Comparison of ENCODE assay signal across 16 cellular contexts in genomic region chr2:105870062-105870461, GRCh38.
DNase-seq lines count a peak whose midpoint lies in the region; ATAC-seq and TF ChIP-seq lines count a peak whose summit lies in the region.
"Had no signal": no experiment of that assay in that cellular context is flagged by ENCODE, and none has a peak within 500 bp of the region (broad histone marks: within the 10 kb centered on the region; RNA-seq: fewer than 3 reads in every experiment).

No MANE protein-coding gene starts in this region.

- CTCF ChIA-PET in CD4-positive, alpha-beta T cell (lab: Charles Lee): no interaction called here
- CTCF ChIA-PET in Caco-2 (lab: Charles Lee): no interaction called here
- CTCF ChIA-PET in CD4-positive, alpha-beta memory T cell (lab: Charles Lee; ENCODE audit: partially characterized antibody): interaction anchor here (1.3 kb wide), 1 partner anchor 12 kb away, joined by 4 read pairs; no protein-coding TSS in a partner anchor

- H3K27me3 ChIP-seq in CD4-positive, alpha-beta T cell (ENCODE audit: control insufficient read depth, insufficient read depth, low read length): no peaks in the 10 kb centered on the region
- H3K27me3 ChIP-seq in Caco-2 (replicated peaks; ENCODE audit: control insufficient read depth, insufficient read depth, low read length) (no peaks in the 10 kb centered on the region), Karpas-422 (ENCODE audit: low read length) (no peaks in the 10 kb centered on the region)
- no peaks in the 10 kb centered on the region for H3K27me3 ChIP-seq in CD4-positive, alpha-beta memory T cell (ENCODE audit: insufficient read depth, low read length)

- H3K79me2 ChIP-seq in Karpas-422 (ENCODE audit: low read length): no peaks in the 10 kb centered on the region

- DNase-seq in CD4-positive, alpha-beta T cell: no peak
- DNase-seq in Caco-2 (no peak), neural crest cell (ENCODE audit: low read depth, low spot score) (no peak), Karpas-422 (no peak), GM03348 (ENCODE audit: low spot score) (no peak)
- no peak for DNase-seq in central memory CD8-positive, alpha-beta T cell (ENCODE audit: low spot score in 2 of 2)
- DNase-seq in CD4-positive, alpha-beta memory T cell: no peak
- DNase-seq: KBM-7; NCI-H1092; NCI-H1694; NCI-H345; NK-92 treated with Interleukin-12 subunit alpha and Interleukin-12 subunit beta, amount 100 ng/mL, for 24 hours; OCI-M1 had no signal

- H4K20me1 ChIP-seq in Karpas-422 (ENCODE audit: insufficient read depth, low read depth, low read length): no peaks in the 10 kb centered on the region

- no TSS peak for BruUV-seq in Caco-2 (replicated peaks; lab: Mats Ljungman, UMichigan)

- H3K4me1 ChIP-seq in Caco-2 (peaks cover 26% of the 10 kb centered on the region), Karpas-422 (ENCODE audit: low read length) (no peaks in the 10 kb centered on the region; the same call in 1 of the 2 replicates)
- peaks cover 97% of the 10 kb centered on the region for H3K4me1 ChIP-seq in CD4-positive, alpha-beta memory T cell (ENCODE audit: insufficient read depth, low read length)

- H3K9me3 Mint-ChIP-seq in CD4-positive, alpha-beta T cell: no peaks in the 10 kb centered on the region
- H3K9me3 Mint-ChIP-seq in Caco-2 (ENCODE audit: unreplicated experiment) (no peaks in the 10 kb centered on the region), neural crest cell (no peaks in the 10 kb centered on the region)
- no peaks in the 10 kb centered on the region for H3K9me3 Mint-ChIP-seq in central memory CD8-positive, alpha-beta T cell
- no peaks in the 10 kb centered on the region for H3K9me3 Mint-ChIP-seq in CD4-positive, alpha-beta memory T cell

- H3K4me3 ChIP-seq in Caco-2 (ENCODE audit: low read depth, low read length) (no peak overlapping the region), Karpas-422 (ENCODE audit: low read length) (no peak overlapping the region)
- H3K4me3 ChIP-seq in CD4-positive, alpha-beta memory T cell (ENCODE audit: low read length in 2 of 2): no peak overlapping the region

- H3K9me2 ChIP-seq in Karpas-422 (replicated peaks; ENCODE audit: insufficient read depth, low read length): no peaks in the 10 kb centered on the region

- peaks cover 95% of the 10 kb centered on the region for H3K4me1 Mint-ChIP-seq in CD4-positive, alpha-beta T cell (ENCODE audit: low read depth)
- H3K4me1 Mint-ChIP-seq in Caco-2 (ENCODE audit: low read depth, unreplicated experiment) (peaks cover 34% of the 10 kb centered on the region), neural crest cell (peaks cover 34% of the 10 kb centered on the region)
- H3K4me1 Mint-ChIP-seq in central memory CD8-positive, alpha-beta T cell: peaks cover 62% of the 10 kb centered on the region
- peaks cover 69 to 98% (median 84%) of the 10 kb centered on the region in 4 donors for H3K4me1 Mint-ChIP-seq in CD4-positive, alpha-beta memory T cell

- no peaks in the 10 kb centered on the region for H3K27me3 Mint-ChIP-seq in CD4-positive, alpha-beta T cell
- H3K27me3 Mint-ChIP-seq in Caco-2 (ENCODE audit: insufficient read depth, unreplicated experiment): no peaks in the 10 kb centered on the region
- no peaks in the 10 kb centered on the region for H3K27me3 Mint-ChIP-seq in central memory CD8-positive, alpha-beta T cell
- no peaks in the 10 kb centered on the region for H3K27me3 Mint-ChIP-seq in neural crest cell (ENCODE audit: low read depth)
- no peaks in the 10 kb centered on the region for H3K27me3 Mint-ChIP-seq in CD4-positive, alpha-beta memory T cell
- H3K27me3 Mint-ChIP-seq: B cell had no signal

- H3K36me3 Mint-ChIP-seq in CD4-positive, alpha-beta T cell (ENCODE audit: low read depth): peaks cover 67% of the 10 kb centered on the region
- peaks cover 74% of the 10 kb centered on the region for H3K36me3 Mint-ChIP-seq in Caco-2 (ENCODE audit: insufficient read depth, unreplicated experiment)
- H3K36me3 Mint-ChIP-seq in central memory CD8-positive, alpha-beta T cell (ENCODE audit: insufficient read depth): peaks cover 13% of the 10 kb centered on the region
- H3K36me3 Mint-ChIP-seq in neural crest cell (ENCODE audit: low read depth): peaks cover 5% of the 10 kb centered on the region
- H3K36me3 Mint-ChIP-seq in CD4-positive, alpha-beta memory T cell: peaks cover 31 to 56% of the 10 kb centered on the region in 2 donors

- H3K9me3 ChIP-seq in CD4-positive, alpha-beta T cell (ENCODE audit: control insufficient read depth, low read length): no peaks in the 10 kb centered on the region
- no peaks in the 10 kb centered on the region for H3K9me3 ChIP-seq in Caco-2
- H3K9me3 ChIP-seq in CD4-positive, alpha-beta memory T cell (ENCODE audit: control insufficient read depth in 1 of 2, low read length in 2 of 2): no peaks in the 10 kb centered on the region
- H3K9me3 ChIP-seq in Karpas-422 (ENCODE audit: low read length): no peaks in the 10 kb centered on the region

- H3K27ac Mint-ChIP-seq in CD4-positive, alpha-beta T cell: peak overlapping the region; percentile 88
- H3K27ac Mint-ChIP-seq in Caco-2 (ENCODE audit: unreplicated experiment) (peak overlapping the region; percentile 16), neural crest cell (ENCODE audit: unreplicated experiment) (peak overlapping the region; percentile 50)
- peak overlapping the region; percentile 75 for H3K27ac Mint-ChIP-seq in central memory CD8-positive, alpha-beta T cell (ENCODE audit: low read depth)
- peak overlapping the region in 3 of 7 donors; percentile 42 to 94 (median 66) for H3K27ac Mint-ChIP-seq in CD4-positive, alpha-beta memory T cell
- H3K27ac Mint-ChIP-seq: B cell had no signal

- H3K27ac ChIP-seq in CD4-positive, alpha-beta T cell (ENCODE audit: low read depth, low read length): no peak overlapping the region
- H3K27ac ChIP-seq in CD4-positive, alpha-beta memory T cell (ENCODE audit: low read depth, low read length): no peak overlapping the region
- H3K27ac ChIP-seq in Karpas-422 (ENCODE audit: low read length): no peak overlapping the region
- H3K27ac ChIP-seq: RWPE1 had no signal

- no peak overlapping the region for H3K4me2 ChIP-seq in Karpas-422 (ENCODE audit: low read depth, low read length, poor library complexity, severe bottlenecking)

- intact Hi-C loops in CD4-positive, alpha-beta T cell (cut with DNase I, micrococcal nuclease): no loop called here
- intact Hi-C loops in Caco-2 (cut with micrococcal nuclease; ENCODE audit: unreplicated experiment): no loop called here
- intact Hi-C loops in CD4-positive, alpha-beta memory T cell (cut with micrococcal nuclease): loop anchor here (5.0 kb wide), 1 partner anchor 123 kb away; no protein-coding TSS in a partner anchor

- H2AFZ ChIP-seq in Karpas-422 (ENCODE audit: low read length): no peak overlapping the region

- no peak for ATAC-seq in CD4-positive, alpha-beta T cell (ENCODE audit: poor library complexity)
- ATAC-seq in central memory CD8-positive, alpha-beta T cell (replicated peaks; ENCODE audit: extremely low read depth, poor library complexity, severe bottlenecking): no peak
- no peak for ATAC-seq in GM18909 (IDR thresholded peaks at IDR 0.05; ENCODE audit: poor library complexity, unreplicated experiment)

- POLR2A ChIA-PET in CD4-positive, alpha-beta T cell (lab: Charles Lee): no interaction called here
- POLR2A ChIA-PET in Caco-2 (lab: Charles Lee): no interaction called here
- POLR2A ChIA-PET in CD4-positive, alpha-beta memory T cell (lab: Charles Lee; ENCODE audit: partially characterized antibody): interaction anchor here (1.9 kb wide), 1 partner anchor 14 kb away, joined by 5 read pairs; no protein-coding TSS in a partner anchor

- no peak overlapping the region for H3K4me3 Mint-ChIP-seq in CD4-positive, alpha-beta T cell
- H3K4me3 Mint-ChIP-seq in Caco-2 (ENCODE audit: unreplicated experiment) (no peak overlapping the region), neural crest cell (no peak overlapping the region)
- no peak overlapping the region for H3K4me3 Mint-ChIP-seq in central memory CD8-positive, alpha-beta T cell
- H3K4me3 Mint-ChIP-seq in CD4-positive, alpha-beta memory T cell: peak overlapping the region in 4 of 8 donors; percentile 3 to 57 (median 34)
- H3K4me3 Mint-ChIP-seq: B cell had no signal

- no peak for TF ChIP-seq CTCF in CD4-positive, alpha-beta T cell (IDR thresholded peaks at IDR 0.05)
- no peak for TF ChIP-seq CTCF in Caco-2 (IDR thresholded peaks at IDR 0.05; ENCODE audit: insufficient read depth in 1 of 2, low read depth in 1 of 2, low read length in 1 of 2, severe bottlenecking in 1 of 2, unreplicated experiment in 1 of 2)
- no peak for TF ChIP-seq CTCF in neural crest cell (conservative IDR thresholded peaks at IDR 0.05)

- H3K36me3 ChIP-seq in Caco-2 (ENCODE audit: control insufficient read depth, insufficient read depth, low read length): peaks cover 2% of the 10 kb centered on the region
- peaks cover under 1% of the 10 kb centered on the region for H3K36me3 ChIP-seq in CD4-positive, alpha-beta memory T cell (ENCODE audit: insufficient read depth, low read length)
- no peaks in the 10 kb centered on the region for H3K36me3 ChIP-seq in Karpas-422 (ENCODE audit: insufficient read depth, low read length)

- no peak overlapping the region for H3K9ac ChIP-seq in Karpas-422 (ENCODE audit: low read length)
